In genomic region chr9:37753489-37754190, GRCh38 we compare ENCODE assay signal across 8 cellular contexts. TPM values are rescaled to one million over a fixed set of nuclear protein-coding genes. Genes with fewer than 3 reads are reported as not detected.
DNase-seq lines count a peak whose midpoint lies in the region; ATAC-seq and TF ChIP-seq lines count a peak whose summit lies in the region.

TSS of gene TRMT10B (plus strand) at chr9:37753805. CDS start at chr9:37761932, 8,127 bp downstream.

- peak within 1 kb of the TSS; percentile 93 for H3K27ac Mint-ChIP-seq in activated CD8-positive, alpha-beta T cell treated with anti-CD3 and anti-CD28 coated beads for 36 hours

- peaks cover 2% of the 10 kb centered on the region for H3K9me3 Mint-ChIP-seq in activated CD8-positive, alpha-beta T cell treated with anti-CD3 and anti-CD28 coated beads for 36 hours

- no peaks in the 10 kb centered on the region for H3K27me3 ChIP-seq in lung (ENCODE audit: control insufficient read depth, insufficient read depth)

- H3K36me3 Mint-ChIP-seq in activated CD8-positive, alpha-beta T cell treated with anti-CD3 and anti-CD28 coated beads for 36 hours (ENCODE audit: low read depth): peaks cover 4% of the 10 kb centered on the region

- peaks cover 2 to 5% of the 10 kb centered on the region in 2 donors for H3K4me1 ChIP-seq in lung (ENCODE audit: control insufficient read depth in 2 of 2, insufficient read depth in 2 of 2, low read length in 2 of 2)

- H3K36me3 ChIP-seq in lung (ENCODE audit: control insufficient read depth in 2 of 2, insufficient read depth in 2 of 2, low read length in 2 of 2): peaks cover 0 to 3% of the 10 kb centered on the region in 2 donors

- H3K4me3 Mint-ChIP-seq in activated CD8-positive, alpha-beta T cell treated with anti-CD3 and anti-CD28 coated beads for 36 hours: peak within 1 kb of the TSS; percentile 94

- H3K9me3 ChIP-seq in lung (ENCODE audit: control insufficient read depth in 2 of 2, insufficient read depth in 1 of 2, low read length in 1 of 2): no peaks in the 10 kb centered on the region

- TF ChIP-seq CTCF in AG09319 (IDR thresholded peaks at IDR 0.05; ENCODE audit: low read depth, low read length) (no peak), lung (IDR thresholded peaks at IDR 0.05; ENCODE audit: control extremely low read depth, extremely low read depth) (no peak)
- no peak for TF ChIP-seq CTCF in activated CD8-positive, alpha-beta T cell treated with anti-CD3 and anti-CD28 coated beads for 36 hours (IDR thresholded peaks at IDR 0.05)

- H3K4me1 Mint-ChIP-seq in activated CD8-positive, alpha-beta T cell treated with anti-CD3 and anti-CD28 coated beads for 36 hours (ENCODE audit: low read depth): peaks cover 22% of the 10 kb centered on the region

- intact Hi-C loops in activated CD8-positive, alpha-beta T cell treated with anti-CD3 and anti-CD28 coated beads for 36 hours (cut with micrococcal nuclease): loop anchor here (2.0 kb wide), 1 partner anchor 29 kb away; no protein-coding TSS in a partner anchor

- 3% methylated on average over 38 to 40 of the region's 40 CpGs for WGBS in lung, 2 donors

- in situ Hi-C loops in GM18951 (cut with MboI; ENCODE audit: low sequenced_read_pairs, unreplicated experiment): no loop called here

- peak; percentile 72 for TF ChIP-seq POLR2A in GM18951 (IDR thresholded peaks at IDR 0.05; ENCODE audit: extremely low read depth, insufficient read depth, insufficient read length)

- CTCF ChIA-PET in activated CD8-positive, alpha-beta T cell treated with anti-CD3 and anti-CD28 coated beads for 36 hours (lab: Charles Lee): interaction anchor here (1.2 kb wide), 1 partner anchor 406 kb away, joined by 4 read pairs; no protein-coding TSS in a partner anchor

- peak within 1 kb of the TSS; percentile 91 for H3K4me3 ChIP-seq in lung

- peak; percentile 90 for ATAC-seq in HG03342 (IDR thresholded peaks at IDR 0.05; ENCODE audit: unreplicated experiment)
- ATAC-seq in activated CD8-positive, alpha-beta T cell treated with anti-CD3 and anti-CD28 coated beads for 36 hours: peak; percentile 93
- ATAC-seq in lung (ENCODE audit: insufficient read depth, low FRiP score): peak; percentile 96

- H3K27ac ChIP-seq in lung (ENCODE audit: low read depth in 1 of 2, low read length in 1 of 2): peak within 1 kb of the TSS; percentile 57 to 58

- POLR2A ChIA-PET in activated CD8-positive, alpha-beta T cell treated with anti-CD3 and anti-CD28 coated beads for 36 hours (lab: Charles Lee): interaction anchor here (0.6 to 2.3 kb wide), 4 partner anchors 14 to 268 kb away, joined by 3 to 14 read pairs (median 4); partner anchors contain the start of genes EXOSC3, POLR1E and TOMM5

- DNase-seq in AG09319 (ENCODE audit: extremely low read depth, low read depth) (peak; percentile 20), NCI-H748 (lab: John Stamatoyannopoulos, UW; ENCODE audit: unreplicated experiment) (peak; percentile 80), lung (ENCODE audit: low spot score) (peak; percentile 71)
- peak; percentile 88 for DNase-seq in activated CD8-positive, alpha-beta T cell treated with anti-CD3 and anti-CD28 coated beads for 36 hours
- peak; percentile 50 for DNase-seq in effector CD8-positive, alpha-beta T cell (lab: John Stamatoyannopoulos, UW)
- peak; percentile 52 to 65 (median 63) for DNase-seq in stimulated activated CD4-positive, alpha-beta T cell treated with anti-CD3 and anti-CD28 coated beads, TNF-alpha, amount 100 ng/mL, for 4 hours (ENCODE audit: low read depth in 3 of 3)

- no peaks in the 10 kb centered on the region for H3K27me3 Mint-ChIP-seq in activated CD8-positive, alpha-beta T cell treated with anti-CD3 and anti-CD28 coated beads for 36 hours

RNA-seq across cellular contexts. Expression of gene TRMT10B, which starts in this region (rescaled TPM):
- total RNA-seq in activated CD8-positive, alpha-beta T cell treated with anti-CD3 and anti-CD28 coated beads for 36 hours: 10 to 100 TPM; 10.6 to 12.0 TPM
- 1 to 10 TPM; 6.1 to 7.6 TPM for total RNA-seq in lung
- 1 to 10 TPM; 5.0 to 5.2 TPM for polyA plus RNA-seq in lung

Comparison
In these comparisons a context has a peak if more than half of its experiments do, and no peak if none do; other contexts are left out.
1. Peak in every context shown above with its lines: DNase-seq, ATAC-seq, H3K4me3 ChIP-seq and H3K27ac ChIP-seq.
2. DNase-seq: peak in every context shown above with its lines; median percentile 88 in activated CD8-positive, alpha-beta T cell treated with anti-CD3 and anti-CD28 coated beads for 36 hours; 80 in NCI-H748; 71 in lung; 63 in stimulated activated CD4-positive, alpha-beta T cell treated with anti-CD3 and anti-CD28 coated beads, TNF-alpha, amount 100 ng/mL, for 4 hours; 50 in effector CD8-positive, alpha-beta T cell; 20 in AG09319.